ENCODE assay signal across 14 cellular contexts in the genomic region with DNA sequence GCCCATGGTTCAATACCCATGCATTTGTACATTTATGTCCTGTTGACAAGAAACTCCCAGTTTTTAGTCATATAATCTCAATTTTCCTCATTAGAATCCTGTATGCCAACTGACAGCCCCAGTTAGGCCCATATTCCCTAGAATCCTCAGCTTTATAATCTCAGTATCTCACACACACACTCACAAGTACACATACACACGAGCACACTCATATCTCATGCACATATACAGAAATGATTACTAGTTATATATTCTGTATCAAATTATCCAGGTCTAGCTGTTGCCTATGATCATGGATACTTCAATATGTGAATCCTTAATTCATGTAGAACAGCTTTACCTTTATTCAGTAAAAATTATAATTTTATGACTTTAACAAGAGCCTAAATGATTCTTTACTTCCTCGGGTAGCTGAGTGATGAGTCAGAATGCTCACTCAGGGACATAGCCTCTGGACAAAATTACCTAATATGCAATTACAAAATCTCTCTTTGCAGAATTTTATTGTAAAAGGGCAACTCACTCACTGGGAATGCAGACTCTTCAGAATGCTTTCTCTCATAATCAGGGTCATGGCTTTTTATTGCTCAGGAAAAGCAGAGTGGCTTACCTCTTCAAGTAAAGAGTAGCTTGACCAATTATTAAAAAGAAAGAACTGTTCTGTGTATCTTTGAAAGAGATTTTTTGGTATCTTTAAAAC.
A peak's percentile ranks its signal among the peaks of the same experiment; 100 is the strongest.
DNase-seq lines count a peak whose midpoint lies in the region; TF ChIP-seq lines count a peak whose summit lies in the region.
"Had no signal": no experiment of that assay in that cellular context is flagged by ENCODE, and none has a peak within 500 bp of the region (broad histone marks: within the 10 kb centered on the region; RNA-seq: fewer than 3 reads in every experiment).

No MANE protein-coding gene starts in this region.

- no peaks in the 10 kb centered on the region for H3K27me3 ChIP-seq in SK-N-SH (ENCODE audit: insufficient read depth)
- H3K27me3 ChIP-seq: pancreas had no signal

- peaks cover 7% of the 10 kb centered on the region for H3K27me3 Mint-ChIP-seq in nephron progenitor cell (ENCODE audit: low read depth, poor library complexity)

- no peak overlapping the region for H3K4me3 Mint-ChIP-seq in nephron progenitor cell

- no peaks in the 10 kb centered on the region for H3K36me3 ChIP-seq in SK-N-SH (replicated peaks in 1 of 2; ENCODE audit: control insufficient read depth in 1 of 2, insufficient read depth in 2 of 2, low read length in 1 of 2)
- H3K36me3 ChIP-seq: pancreas had no signal

- WGBS in SK-N-SH (ENCODE audit: low lambda C conversion rate) = 28% methylated on average over 2 of the region's 2 CpGs

- H3K27ac Mint-ChIP-seq in nephron progenitor cell = no peak overlapping the region

- POLR2A ChIA-PET in SK-N-SH (lab: Yijun Ruan, JAX) = no interaction called here

- CTCF ChIA-PET in SK-N-SH (lab: Yijun Ruan, JAX) = interaction anchor here (0.9 to 2.5 kb wide), 3 partner anchors 13 to 148 kb away, joined by 3 to 8 read pairs (median 3); no protein-coding TSS in a partner anchor

- peak; percentile 25 for DNase-seq in DMS79 treated with DMSO at 0.1 percent for 48 hours (lab: John Stamatoyannopoulos, UW)
- no peak for DNase-seq in DMS79 (lab: John Stamatoyannopoulos, UW)
- DNase-seq in SK-N-SH = no peak
- DNase-seq in fibroblast of pulmonary artery (ENCODE audit: low read depth) = peak; percentile 90
- DNase-seq in smooth muscle cell of the brain vasculature (ENCODE audit: low read depth, low spot score) = peak; percentile 10
- DNase-seq in NCI-H446 (lab: John Stamatoyannopoulos, UW) = no peak
- no peak for DNase-seq in nephron progenitor cell
- DNase-seq in activated naive CD4-positive, alpha-beta T cell (lab: John Stamatoyannopoulos, UW) = no peak
- DNase-seq: 8988T; GDM1; NCI-H1436; pancreas; stimulated activated naive CD4-positive, alpha-beta T cell treated with Interleukin-2 at 50 U/mL for 16 hours had no signal

- H3K27ac ChIP-seq in SK-N-SH (ENCODE audit: low read depth in 2 of 2, low read length in 1 of 2) = peak overlapping the region in 1 of 2 experiments; percentile 53; a peak in 2 of 4 replicates
- H3K27ac ChIP-seq: HL-60, pancreas had no signal

- no peaks in the 10 kb centered on the region for H3K9me3 Mint-ChIP-seq in nephron progenitor cell

- peak overlapping the region; percentile 31; the same call in 1 of the 2 replicates for H3K4me2 ChIP-seq in SK-N-SH

- H3K4me1 Mint-ChIP-seq in nephron progenitor cell = peaks cover 41% of the 10 kb centered on the region

- H3K9me2 ChIP-seq in SK-N-SH = no peaks in the 10 kb centered on the region

- peaks cover 0 to 9% of the 10 kb centered on the region in 2 experiments; a peak in 2 of 4 replicates for H3K4me1 ChIP-seq in SK-N-SH (ENCODE audit: control insufficient read depth in 1 of 2, insufficient read depth in 2 of 2, low read depth in 1 of 2, low read length in 1 of 2)
- H3K4me1 ChIP-seq: pancreas had no signal

- TF ChIP-seq RAD21 in SK-N-SH (IDR thresholded peaks at IDR 0.05; ENCODE audit: low read length) = no peak

- H3K79me2 ChIP-seq in SK-N-SH (ENCODE audit: insufficient read depth) = no peaks in the 10 kb centered on the region

- H2AFZ ChIP-seq in SK-N-SH (ENCODE audit: low read depth) = peak overlapping the region; percentile 61

- TF ChIP-seq EP300 in SK-N-SH (IDR thresholded peaks at IDR 0.05; ENCODE audit: borderline replicate concordance in 1 of 2, low read depth in 1 of 2, low read length in 1 of 2) = peak in 1 of 2 experiments; percentile 69; a peak in 1 of 4 replicates

- H3K9ac ChIP-seq in SK-N-SH = no peak overlapping the region

- H3K36me3 Mint-ChIP-seq in nephron progenitor cell (ENCODE audit: low read depth) = no peaks in the 10 kb centered on the region

- no peaks in the 10 kb centered on the region for H4K20me1 ChIP-seq in SK-N-SH (ENCODE audit: insufficient read depth)

- H3K9me3 ChIP-seq in SK-N-SH = no peaks in the 10 kb centered on the region
- H3K9me3 ChIP-seq: pancreas had no signal

- H3K4me3 ChIP-seq in SK-N-SH (ENCODE audit: low read depth in 2 of 2, low read length in 1 of 2) (0 out of 4 replicates have a peak overlapping the region, but pooled peaks of 1 of the 2 experiments have one; percentile 3), fibroblast of pulmonary artery (replicated peaks; ENCODE audit: low read depth, low read length) (no peak overlapping the region)
- H3K4me3 ChIP-seq: pancreas had no signal

- H3F3A ChIP-seq in SK-N-SH (replicated peaks; ENCODE audit: insufficient read depth) = peaks cover 10% of the 10 kb centered on the region

- TF ChIP-seq CTCF in SK-N-SH (IDR thresholded peaks at IDR 0.05) (no peak), fibroblast of pulmonary artery (IDR thresholded peaks at IDR 0.05; ENCODE audit: low read length, missing control alignments) (no peak), nephron progenitor cell (IDR thresholded peaks at IDR 0.05) (no peak)

TF ChIP-seq in SK-N-SH, 30 proteins besides CTCF, POLR2A, EP300 and RAD21:
- TF ChIP-seq RXRA (IDR thresholded peaks at IDR 0.05; ENCODE audit: borderline replicate concordance, low read depth) (peak; percentile 53; the same call in 1 of the 2 replicates), EZH2phosphoT487 (IDR thresholded peaks at IDR 0.05; ENCODE audit: borderline replicate concordance, low read depth) (no peak), TEAD4 (IDR thresholded peaks at IDR 0.05; ENCODE audit: borderline replicate concordance, insufficient read depth) (peak; percentile 80), FOSL2 (IDR thresholded peaks at IDR 0.05; ENCODE audit: borderline replicate concordance, low read depth) (peak; percentile 81), TCF12 (IDR thresholded peaks at IDR 0.05) (peak; percentile 67), JUND (IDR thresholded peaks at IDR 0.05) (peak; percentile 92), SIN3A (IDR thresholded peaks at IDR 0.05; ENCODE audit: borderline replicate concordance, low read depth, low read length) (no peak)
- TF ChIP-seq, protein P1, sequence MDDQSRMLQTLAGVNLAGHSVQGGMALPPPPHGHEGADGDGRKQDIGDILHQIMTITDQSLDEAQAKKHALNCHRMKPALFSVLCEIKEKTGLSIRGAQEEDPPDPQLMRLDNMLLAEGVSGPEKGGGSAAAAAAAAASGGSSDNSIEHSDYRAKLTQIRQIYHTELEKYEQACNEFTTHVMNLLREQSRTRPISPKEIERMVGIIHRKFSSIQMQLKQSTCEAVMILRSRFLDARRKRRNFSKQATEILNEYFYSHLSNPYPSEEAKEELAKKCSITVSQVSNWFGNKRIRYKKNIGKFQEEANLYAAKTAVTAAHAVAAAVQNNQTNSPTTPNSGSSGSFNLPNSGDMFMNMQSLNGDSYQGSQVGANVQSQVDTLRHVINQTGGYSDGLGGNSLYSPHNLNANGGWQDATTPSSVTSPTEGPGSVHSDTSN (IDR thresholded peaks at IDR 0.05) = peak; percentile 75
- TF ChIP-seq, protein P2, sequence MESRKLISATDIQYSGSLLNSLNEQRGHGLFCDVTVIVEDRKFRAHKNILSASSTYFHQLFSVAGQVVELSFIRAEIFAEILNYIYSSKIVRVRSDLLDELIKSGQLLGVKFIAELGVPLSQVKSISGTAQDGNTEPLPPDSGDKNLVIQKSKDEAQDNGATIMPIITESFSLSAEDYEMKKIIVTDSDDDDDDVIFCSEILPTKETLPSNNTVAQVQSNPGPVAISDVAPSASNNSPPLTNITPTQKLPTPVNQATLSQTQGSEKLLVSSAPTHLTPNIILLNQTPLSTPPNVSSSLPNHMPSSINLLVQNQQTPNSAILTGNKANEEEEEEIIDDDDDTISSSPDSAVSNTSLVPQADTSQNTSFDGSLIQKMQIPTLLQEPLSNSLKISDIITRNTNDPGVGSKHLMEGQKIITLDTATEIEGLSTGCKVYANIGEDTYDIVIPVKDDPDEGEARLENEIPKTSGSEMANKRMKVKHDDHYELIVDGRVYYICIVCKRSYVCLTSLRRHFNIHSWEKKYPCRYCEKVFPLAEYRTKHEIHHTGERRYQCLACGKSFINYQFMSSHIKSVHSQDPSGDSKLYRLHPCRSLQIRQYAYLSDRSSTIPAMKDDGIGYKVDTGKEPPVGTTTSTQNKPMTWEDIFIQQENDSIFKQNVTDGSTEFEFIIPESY (IDR thresholded peaks at IDR 0.05; ENCODE audit: borderline replicate concordance, low read depth) = 0 out of 2 replicates have a peak, but pooled peaks have one; percentile 30

Comparison
In these comparisons a context has a peak if more than half of its experiments do, and no peak if none do; other contexts are left out.
1. DNase-seq: peak in DMS79 treated with DMSO at 0.1 percent for 48 hours (single experiment), fibroblast of pulmonary artery (single experiment) and smooth muscle cell of the brain vasculature (single experiment); none in DMS79 (single experiment), SK-N-SH (single experiment), NCI-H446 (0 of 2), nephron progenitor cell (single experiment) and activated naive CD4-positive, alpha-beta T cell (0 of 4).